Comparison of ENCODE assay signal across 10 cellular contexts in the genomic region with DNA sequence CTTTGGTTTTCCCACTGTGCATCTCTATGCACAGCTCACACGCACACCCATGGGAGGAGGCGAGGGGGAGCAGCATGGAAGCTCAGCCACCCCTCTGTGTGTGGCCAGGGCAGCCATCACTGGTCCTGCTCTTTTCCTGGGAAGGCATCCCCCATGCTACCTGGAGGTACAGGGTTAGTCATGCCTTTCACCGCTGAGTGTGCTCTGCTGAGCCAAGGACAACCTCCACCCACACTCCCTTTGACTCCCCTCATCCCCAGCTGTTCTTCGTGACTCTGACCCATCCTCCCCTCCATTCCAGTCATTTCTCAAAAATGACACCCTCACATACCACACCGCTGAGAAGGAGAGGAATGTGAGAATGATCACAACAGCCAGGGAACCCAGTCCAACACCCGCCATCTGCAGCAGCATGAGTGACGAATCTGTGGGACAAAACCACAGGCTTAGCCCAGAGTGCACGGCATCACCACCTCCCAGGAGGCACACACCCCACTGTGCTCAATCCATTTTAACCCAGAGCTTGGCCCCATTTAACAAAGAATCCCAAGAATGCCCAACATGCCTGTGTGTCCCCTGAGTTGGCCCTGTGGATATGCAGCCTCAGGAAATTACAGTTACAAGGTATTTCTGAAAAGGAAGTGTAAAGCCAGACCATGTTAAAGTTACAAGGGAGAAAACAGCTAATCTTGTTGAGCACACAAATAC.
DNase-seq lines count a peak whose midpoint lies in the region; ATAC-seq, FAIRE-seq and TF ChIP-seq lines count a peak whose summit lies in the region.
"Had no signal": no experiment of that assay in that cellular context is flagged by ENCODE, and none has a peak within 500 bp of the region (broad histone marks: within the 10 kb centered on the region; RNA-seq: fewer than 3 reads in every experiment).

No MANE protein-coding gene starts in this region.

- H3K9me3 ChIP-seq in keratinocyte (ENCODE audit: control insufficient read depth, low read depth, low read length), result no peaks in the 10 kb centered on the region

- H3K27ac Mint-ChIP-seq in endothelial cell (ENCODE audit: unreplicated experiment), result no peak overlapping the region
- H3K27ac Mint-ChIP-seq: activated T-helper 2 cell treated with anti-CD3 and anti-CD28 coated beads, Interferon-gamma antibody, Interleukin-2, Interleukin-4, amounts not matched to agents 10 μg/mL and 5 μg/mL and 100 μg/mL, durations not matched to agents 14 hours and 24 hours and 36 hours; memory B cell had no signal

- no peaks in the 10 kb centered on the region for H3K79me2 ChIP-seq in keratinocyte (ENCODE audit: control insufficient read depth, insufficient read depth, low read length)

- no peaks in the 10 kb centered on the region for H3K27me3 ChIP-seq in keratinocyte (ENCODE audit: control insufficient read depth, extremely low read depth, insufficient read depth, low read length)

- no peaks in the 10 kb centered on the region for H3K9me3 Mint-ChIP-seq in endothelial cell (ENCODE audit: unreplicated experiment)
- H3K9me3 Mint-ChIP-seq: activated T-helper 2 cell treated with anti-CD3 and anti-CD28 coated beads, Interferon-gamma antibody, Interleukin-2, Interleukin-4, amounts not matched to agents 10 μg/mL and 5 μg/mL and 100 μg/mL, durations not matched to agents 14 hours and 24 hours and 36 hours; memory B cell had no signal

- H3K4me2 ChIP-seq in keratinocyte (ENCODE audit: control insufficient read depth, extremely low read depth, insufficient read depth, low read depth, low read length), result peak overlapping the region; percentile 27

- DNase-seq in stimulated activated CD4-positive, alpha-beta T cell treated with anti-CD3 and anti-CD28 coated beads, Interleukin-1b, Interleukin-23, amount 100 ng/mL, for 48 hours, result peak; percentile 33
- DNase-seq in stimulated activated CD4-positive, alpha-beta T cell treated with anti-CD3 and anti-CD28 coated beads, Interleukin-4, amount 100 ng/mL, for 1 hour, result no peak
- DNase-seq in brain pericyte (ENCODE audit: low read depth, low spot score), result peak; percentile 71
- DNase-seq in keratinocyte (ENCODE audit: low read depth, low spot score), result peak; percentile 99
- DNase-seq in urothelium cell line (ENCODE audit: low spot score), result peak; percentile 91
- no peak for DNase-seq in endothelial cell (ENCODE audit: low spot score)
- no peak for DNase-seq in NK-92 (lab: John Stamatoyannopoulos, UW; ENCODE audit: unreplicated experiment)

- ATAC-seq in GM21786 (IDR thresholded peaks at IDR 0.05; ENCODE audit: unreplicated experiment), result no peak

- FAIRE-seq in keratinocyte (lab: Jason Lieb, UNC), result peak; percentile 92
- peak; percentile 85 for FAIRE-seq in urothelium cell line (lab: Jason Lieb, UNC)

- no peaks in the 10 kb centered on the region for H3K9me1 ChIP-seq in keratinocyte (ENCODE audit: control insufficient read depth, extremely low read depth, insufficient read depth, low read length)

- no peak overlapping the region for H3K4me3 Mint-ChIP-seq in endothelial cell (ENCODE audit: unreplicated experiment)
- H3K4me3 Mint-ChIP-seq: memory B cell had no signal

- TF ChIP-seq CTCF in keratinocyte (optimal IDR thresholded peaks at IDR 0.05 in 1 of 3, IDR thresholded peaks at IDR 0.05 in 1 of 3, conservative IDR thresholded peaks at IDR 0.05 in 1 of 3; ENCODE audit: extremely low read depth in 1 of 3, insufficient read depth in 2 of 3, low read length in 3 of 3) (no peak), endothelial cell (IDR thresholded peaks at IDR 0.05; ENCODE audit: unreplicated experiment) (no peak)

- dilution Hi-C loops in keratinocyte (cut with MboI; ENCODE audit: extremely low pct_ligation_motif_present, low sequenced_read_pairs), result no loop called here

- no peak overlapping the region for H3K4me3 ChIP-seq in keratinocyte (ENCODE audit: control insufficient read depth in 2 of 3, extremely low read depth in 1 of 3, insufficient read depth in 2 of 3, low read depth in 1 of 3, low read length in 3 of 3)

- no peaks in the 10 kb centered on the region for H3K36me3 ChIP-seq in keratinocyte (ENCODE audit: control insufficient read depth in 2 of 2, extremely low read depth in 1 of 2, insufficient read depth in 2 of 2, low read length in 2 of 2)

- peaks cover 56% of the 10 kb centered on the region for H3K4me1 ChIP-seq in keratinocyte (ENCODE audit: control insufficient read depth, extremely low read depth, insufficient read depth, low read length)

- peaks cover 14% of the 10 kb centered on the region for H3K4me1 Mint-ChIP-seq in endothelial cell (ENCODE audit: unreplicated experiment)

- H3K9ac ChIP-seq in keratinocyte (ENCODE audit: control insufficient read depth, extremely low read depth, insufficient read depth, low read length), result peak overlapping the region; percentile 4

- peaks cover 4% of the 10 kb centered on the region for H3K36me3 Mint-ChIP-seq in endothelial cell (ENCODE audit: low read depth, unreplicated experiment)

- peaks cover 5% of the 10 kb centered on the region for H3K27me3 Mint-ChIP-seq in endothelial cell (ENCODE audit: unreplicated experiment)
- H3K27me3 Mint-ChIP-seq: memory B cell had no signal

- no peaks in the 10 kb centered on the region for H4K20me1 ChIP-seq in keratinocyte (ENCODE audit: control insufficient read depth, extremely low read depth, insufficient read depth, low read length)

- peak overlapping the region; percentile 45 for H3K27ac ChIP-seq in keratinocyte (ENCODE audit: control insufficient read depth, insufficient read depth, low read length)

- no peak overlapping the region for H2AFZ ChIP-seq in keratinocyte (ENCODE audit: control insufficient read depth, low read length)

Comparison
In these comparisons a context has a peak if more than half of its experiments do, and no peak if none do; other contexts are left out.
1. DNase-seq: peak in stimulated activated CD4-positive, alpha-beta T cell treated with anti-CD3 and anti-CD28 coated beads, Interleukin-1b, Interleukin-23, amount 100 ng/mL, for 48 hours (single experiment), brain pericyte (single experiment), keratinocyte (single experiment) and urothelium cell line (single experiment); none in stimulated activated CD4-positive, alpha-beta T cell treated with anti-CD3 and anti-CD28 coated beads, Interleukin-4, amount 100 ng/mL, for 1 hour (single experiment), endothelial cell (single experiment) and NK-92 (single experiment).